In the genomic region with DNA sequence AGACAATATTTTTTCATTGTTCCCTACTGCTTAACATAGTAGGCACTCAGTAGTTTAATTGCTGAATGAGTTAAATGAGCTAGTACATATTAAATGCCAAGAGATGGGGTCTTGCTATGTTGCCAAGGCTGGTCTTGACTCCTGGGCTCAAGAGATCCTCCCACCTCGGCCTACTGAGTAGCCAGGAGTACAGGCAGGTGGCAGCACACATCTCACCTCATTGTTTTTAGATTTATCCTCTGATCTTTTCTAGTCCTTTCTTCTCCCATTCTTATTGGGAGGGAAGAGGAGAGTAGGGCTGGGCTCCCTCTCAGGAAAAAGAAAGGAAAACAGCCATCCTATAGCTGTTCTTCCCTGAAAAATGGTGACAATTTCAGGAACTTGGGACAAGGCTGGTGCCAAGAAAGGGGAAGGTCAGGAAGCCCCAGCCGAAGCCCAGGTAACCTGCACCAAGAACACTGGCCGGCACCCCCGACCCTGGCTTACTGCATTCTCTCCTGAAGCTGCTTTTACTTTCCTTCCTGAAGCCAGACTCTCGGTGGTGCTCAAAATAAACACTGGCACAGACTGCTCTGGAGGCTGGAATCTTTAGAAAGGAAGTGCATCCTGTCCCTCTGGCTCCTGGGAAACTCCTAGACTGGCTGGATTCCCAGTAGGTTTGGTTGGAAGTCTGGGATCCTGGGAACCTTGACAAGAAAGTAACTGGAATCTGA, we compare ENCODE assay signal across 12 cellular contexts. TPM values are rescaled to one million over a fixed set of nuclear protein-coding genes. Genes with fewer than 3 reads are reported as not detected.
DNase-seq lines count a peak whose midpoint lies in the region; ATAC-seq, FAIRE-seq and TF ChIP-seq lines count a peak whose summit lies in the region.
"Had no signal": no experiment of that assay in that cellular context is flagged by ENCODE, and none has a peak within 500 bp of the region (broad histone marks: within the 10 kb centered on the region; RNA-seq: fewer than 3 reads in every experiment).

No MANE protein-coding gene starts in this region.

- POLR2A ChIA-PET in endothelial cell of umbilical vein (lab: Charles Lee), result interaction anchor here (0.7 kb wide), 1 partner anchor 16 kb away, joined by 3 read pairs; no protein-coding TSS in a partner anchor

- H3K27me3 Mint-ChIP-seq in stimulated activated naive CD8-positive, alpha-beta T cell treated with anti-CD3 and anti-CD28 coated beads, Interleukin-15, amount 100 ng/mL, for 72 hours, result no peaks in the 10 kb centered on the region
- H3K27me3 Mint-ChIP-seq: activated CD4-positive, alpha-beta T cell treated with anti-CD3 and anti-CD28 coated beads, Interleukin-2, amount 10 ng/mL, durations not matched to agents 24 days and 14 days had no signal

- peak overlapping the region in 1 of 2 donors; percentile 65 for H3K27ac Mint-ChIP-seq in stimulated activated naive CD8-positive, alpha-beta T cell treated with anti-CD3 and anti-CD28 coated beads, Interleukin-15, amount 100 ng/mL, for 72 hours

- H3K4me1 Mint-ChIP-seq in stimulated activated naive CD8-positive, alpha-beta T cell treated with anti-CD3 and anti-CD28 coated beads, Interleukin-15, amount 100 ng/mL, for 72 hours, result peaks cover 51% of the 10 kb centered on the region

- BruUV-seq in endothelial cell of umbilical vein (replicated peaks; lab: Mats Ljungman, UMichigan), result no TSS peak

- H3K4me2 ChIP-seq in endothelial cell of umbilical vein (ENCODE audit: insufficient read depth, low read length), result peak overlapping the region; percentile 65

- peak; percentile 92 for FAIRE-seq in endothelial cell of umbilical vein (lab: Jason Lieb, UNC)

- H4K20me1 ChIP-seq in endothelial cell of umbilical vein (replicated peaks; ENCODE audit: control insufficient read depth, extremely low read depth, insufficient read depth, low read length), result no peaks in the 10 kb centered on the region

- DNase-seq in NCI-H69 (lab: John Stamatoyannopoulos, UW), result peak; percentile 26
- peak; percentile 83 for DNase-seq in endothelial cell of umbilical vein (ENCODE audit: low read depth, low spot score)
- DNase-seq in COLO668 (lab: John Stamatoyannopoulos, UW; ENCODE audit: unreplicated experiment), result no peak
- no peak for DNase-seq in cerebellum (ENCODE audit: low spot score)
- no peak for DNase-seq in stimulated activated naive CD8-positive, alpha-beta T cell treated with anti-CD3 and anti-CD28 coated beads, Interleukin-15, amount 100 ng/mL, for 72 hours
- DNase-seq: activated CD4-positive, alpha-beta T cell treated with anti-CD3 and anti-CD28 coated beads, Interleukin-2, amount 10 ng/mL, durations not matched to agents 24 days and 14 days; cortex of kidney had no signal

- H3K4me1 ChIP-seq in ACC112 (ENCODE audit: control insufficient read depth, insufficient read depth, low read length, unreplicated experiment), result peaks cover 32% of the 10 kb centered on the region
- H3K4me1 ChIP-seq in endothelial cell of umbilical vein (ENCODE audit: control insufficient read depth, extremely low read depth, insufficient read depth, low read length), result peaks cover 40% of the 10 kb centered on the region
- peaks cover 18 to 40% of the 10 kb centered on the region in 2 donors for H3K4me1 ChIP-seq in muscle layer of duodenum (ENCODE audit: control insufficient read depth in 1 of 2, insufficient read depth in 2 of 2, low read length in 2 of 2)

- ATAC-seq in HG02981 (IDR thresholded peaks at IDR 0.05; ENCODE audit: unreplicated experiment), result no peak
- ATAC-seq in stimulated activated naive CD8-positive, alpha-beta T cell treated with anti-CD3 and anti-CD28 coated beads, Interleukin-15, amount 100 ng/mL, for 72 hours, result no peak

- H3K79me2 ChIP-seq in ACC112 (ENCODE audit: control insufficient read depth, insufficient read depth, low read length, unreplicated experiment) (peaks cover 56% of the 10 kb centered on the region), endothelial cell of umbilical vein (ENCODE audit: control insufficient read depth, insufficient read depth, low read length) (peaks cover 48% of the 10 kb centered on the region)

- TF ChIP-seq CTCF in endothelial cell of umbilical vein (IDR thresholded peaks at IDR 0.05; ENCODE audit: extremely low read depth in 1 of 2, insufficient read depth in 1 of 2, low read depth in 1 of 2, low read length in 2 of 2), result no peak

- TF ChIP-seq POLR2A in endothelial cell of umbilical vein (IDR thresholded peaks at IDR 0.05; ENCODE audit: low read depth, low read length), result no peak

- dilution Hi-C loops in endothelial cell of umbilical vein (cut with MboI; ENCODE audit: extremely low pct_ligation_motif_present, low sequenced_read_pairs), result no loop called here

- H3K9me3 Mint-ChIP-seq in stimulated activated naive CD8-positive, alpha-beta T cell treated with anti-CD3 and anti-CD28 coated beads, Interleukin-15, amount 100 ng/mL, for 72 hours, result no peaks in the 10 kb centered on the region
- H3K9me3 Mint-ChIP-seq: activated CD4-positive, alpha-beta T cell treated with anti-CD3 and anti-CD28 coated beads, Interleukin-2, amount 10 ng/mL, durations not matched to agents 24 days and 14 days; CD14-positive monocyte had no signal

- H3K9me3 ChIP-seq in endothelial cell of umbilical vein (replicated peaks; ENCODE audit: control insufficient read depth, insufficient read depth, low read length) (no peaks in the 10 kb centered on the region), muscle layer of duodenum (ENCODE audit: control insufficient read depth in 1 of 2, low read length in 2 of 2) (no peaks in the 10 kb centered on the region)

- CTCF ChIA-PET in endothelial cell of umbilical vein (lab: Charles Lee), result interaction anchor here (2.6 kb wide), 2 partner anchors 9 to 78 kb away, joined by 10 to 18 read pairs; no protein-coding TSS in a partner anchor

- H2AFZ ChIP-seq in ACC112 (ENCODE audit: low read length, unreplicated experiment) (no peak overlapping the region), endothelial cell of umbilical vein (ENCODE audit: low read depth, low read length) (no peak overlapping the region)

- intact Hi-C loops in endothelial cell of umbilical vein (cut with micrococcal nuclease), result loop anchor here (5.0 kb wide), 1 partner anchor 296 kb away; the partner anchor contains the start of gene NLK

- peak overlapping the region; percentile 72 for H3K9ac ChIP-seq in endothelial cell of umbilical vein (replicated peaks; ENCODE audit: extremely low read depth, insufficient read depth, low read length)

- no peaks in the 10 kb centered on the region for H3K9me1 ChIP-seq in endothelial cell of umbilical vein (replicated peaks; ENCODE audit: control insufficient read depth, extremely low read depth, insufficient read depth, low read length)

- no peak overlapping the region for H3K4me3 ChIP-seq in ACC112 (ENCODE audit: low read depth, low read length)
- H3K4me3 ChIP-seq in endothelial cell of umbilical vein (replicated peaks in 1 of 3; ENCODE audit: insufficient read depth in 1 of 3, low read depth in 1 of 3, low read length in 3 of 3), result peak overlapping the region in 1 of 3 experiments; percentile 46
- no peak overlapping the region for H3K4me3 ChIP-seq in muscle layer of duodenum (ENCODE audit: low read depth in 1 of 2, low read length in 2 of 2)

- H3K4me3 Mint-ChIP-seq in stimulated activated naive CD8-positive, alpha-beta T cell treated with anti-CD3 and anti-CD28 coated beads, Interleukin-15, amount 100 ng/mL, for 72 hours, result no peak overlapping the region
- H3K4me3 Mint-ChIP-seq: CD14-positive monocyte had no signal

- no peaks in the 10 kb centered on the region for H3K27me3 ChIP-seq in ACC112 (ENCODE audit: insufficient read depth, low read length)
- H3K27me3 ChIP-seq in endothelial cell of umbilical vein (ENCODE audit: control insufficient read depth in 2 of 2, insufficient read depth in 2 of 2, low read length in 2 of 2), result no peaks in the 10 kb centered on the region
- no peaks in the 10 kb centered on the region for H3K27me3 ChIP-seq in muscle layer of duodenum (ENCODE audit: low read depth, low read length)

- H3K36me3 ChIP-seq in ACC112 (ENCODE audit: insufficient read depth, low read length) (peaks cover 13% of the 10 kb centered on the region; the same call in 1 of the 2 replicates), endothelial cell of umbilical vein (ENCODE audit: control insufficient read depth in 2 of 2, extremely low read depth in 1 of 2, insufficient read depth in 2 of 2, low read length in 2 of 2) (peaks cover 11 to 34% of the 10 kb centered on the region in 2 experiments), muscle layer of duodenum (ENCODE audit: control insufficient read depth in 1 of 2, insufficient read depth in 2 of 2, low read length in 2 of 2) (peaks cover 29 to 38% of the 10 kb centered on the region in 2 donors)

- H3K27ac ChIP-seq in ACC112 (ENCODE audit: low read depth, low read length) (peak overlapping the region; percentile 45), endothelial cell of umbilical vein (ENCODE audit: insufficient read depth, low read depth, low read length) (peak overlapping the region; percentile 86), muscle layer of duodenum (ENCODE audit: low read length) (peak overlapping the region; percentile 40)

RNA-seq across cellular contexts. Expression of gene TNFAIP1, which starts 2.7 kb away (rescaled TPM):
- total RNA-seq in endothelial cell of umbilical vein (79.5 and 89.6 TPM in 2 replicates), cerebellum (39.1 TPM)
- polyA plus RNA-seq in endothelial cell of umbilical vein, result 85.7 and 101 TPM in 2 replicates
- polyA plus RNA-seq in endothelial cell of umbilical vein (2011; cell fraction: cytosol; rRNA removed), result 71.6 and 78.1 TPM in 2 replicates
- polyA plus RNA-seq in endothelial cell of umbilical vein (2011; cell fraction: nucleus; rRNA removed), result 127 and 149 TPM in 2 replicates
- 76.8 and 87.4 TPM in 2 replicates for polyA plus RNA-seq in endothelial cell of umbilical vein (2012)
- 176 and 200 TPM in 2 replicates for polyA minus RNA-seq in endothelial cell of umbilical vein
- polyA minus RNA-seq in endothelial cell of umbilical vein (2011; cell fraction: cytosol; rRNA and poly(A)+ RNA removed), result 50.8 TPM
- polyA minus RNA-seq in endothelial cell of umbilical vein (2011; cell fraction: nucleus; rRNA and poly(A)+ RNA removed), result 68.3 and 109 TPM in 2 replicates

RNA-seq across cellular contexts. Expression of gene IFT20, which starts 2.9 kb away (rescaled TPM):
- total RNA-seq in endothelial cell of umbilical vein, result 36.3 and 45.0 TPM in 2 replicates
- 19.2 and 26.5 TPM in 2 replicates for polyA plus RNA-seq in endothelial cell of umbilical vein
- 29.0 and 34.7 TPM in 2 replicates for polyA plus RNA-seq in endothelial cell of umbilical vein (2011; cell fraction: cytosol; rRNA removed)
- polyA plus RNA-seq in endothelial cell of umbilical vein (2011; cell fraction: nucleus; rRNA removed), result 64.3 and 72.0 TPM in 2 replicates
- 53.7 and 59.8 TPM in 2 replicates for polyA plus RNA-seq in endothelial cell of umbilical vein (2012)
- polyA minus RNA-seq in endothelial cell of umbilical vein, result 11.3 and 18.4 TPM in 2 replicates
- 7.7 TPM for polyA minus RNA-seq in endothelial cell of umbilical vein (2011; cell fraction: cytosol; rRNA and poly(A)+ RNA removed)
- 13.6 and 20.6 TPM in 2 replicates for polyA minus RNA-seq in endothelial cell of umbilical vein (2011; cell fraction: nucleus; rRNA and poly(A)+ RNA removed)
- total RNA-seq in cerebellum, result 29.6 TPM

RNA-seq across cellular contexts. Expression of gene POLDIP2, which starts 19.1 kb away (rescaled TPM):
- 81.0 and 85.2 TPM in 2 replicates for total RNA-seq in endothelial cell of umbilical vein
- polyA plus RNA-seq in endothelial cell of umbilical vein, result 82.6 and 90.3 TPM in 2 replicates
- polyA plus RNA-seq in endothelial cell of umbilical vein (2011; cell fraction: cytosol; rRNA removed), result 82.3 and 91.8 TPM in 2 replicates
- 47.2 and 50.1 TPM in 2 replicates for polyA plus RNA-seq in endothelial cell of umbilical vein (2011; cell fraction: nucleus; rRNA removed)
- polyA plus RNA-seq in endothelial cell of umbilical vein (2012), result 95.9 and 115 TPM in 2 replicates
- 77.3 and 80.7 TPM in 2 replicates for polyA minus RNA-seq in endothelial cell of umbilical vein
- 86.2 TPM for polyA minus RNA-seq in endothelial cell of umbilical vein (2011; cell fraction: cytosol; rRNA and poly(A)+ RNA removed)
- polyA minus RNA-seq in endothelial cell of umbilical vein (2011; cell fraction: nucleus; rRNA and poly(A)+ RNA removed), result 16.5 and 17.9 TPM in 2 replicates
- 30.8 TPM for total RNA-seq in cerebellum

RNA-seq across cellular contexts. Expression of gene TMEM97, which starts 19.2 kb away (rescaled TPM):
- total RNA-seq in endothelial cell of umbilical vein, result 43.5 and 51.7 TPM in 2 replicates
- polyA plus RNA-seq in endothelial cell of umbilical vein, result 27.0 and 30.7 TPM in 2 replicates
- 24.7 and 27.1 TPM in 2 replicates for polyA plus RNA-seq in endothelial cell of umbilical vein (2011; cell fraction: cytosol; rRNA removed)
- polyA plus RNA-seq in endothelial cell of umbilical vein (2011; cell fraction: nucleus; rRNA removed), result 9.0 and 13.4 TPM in 2 replicates
- polyA plus RNA-seq in endothelial cell of umbilical vein (2012), result 16.9 and 21.6 TPM in 2 replicates
- polyA minus RNA-seq in endothelial cell of umbilical vein, result 50.7 and 53.2 TPM in 2 replicates
- polyA minus RNA-seq in endothelial cell of umbilical vein (2011; cell fraction: cytosol; rRNA and poly(A)+ RNA removed), result 52.7 TPM
- 9.1 and 14.0 TPM in 2 replicates for polyA minus RNA-seq in endothelial cell of umbilical vein (2011; cell fraction: nucleus; rRNA and poly(A)+ RNA removed)
- 26.9 TPM for total RNA-seq in cerebellum

RNA-seq across cellular contexts. Expression of gene SEBOX, which starts 26.8 kb away (rescaled TPM):
- total RNA-seq in endothelial cell of umbilical vein (not detected in 2 replicates), cerebellum (not detected)
- polyA plus RNA-seq in endothelial cell of umbilical vein, result not detected in 2 replicates
- not detected in 2 replicates for polyA plus RNA-seq in endothelial cell of umbilical vein (2011; cell fraction: cytosol; rRNA removed)
- polyA plus RNA-seq in endothelial cell of umbilical vein (2011; cell fraction: nucleus; rRNA removed), result not detected in 2 replicates
- not detected in 2 replicates for polyA plus RNA-seq in endothelial cell of umbilical vein (2012)
- polyA minus RNA-seq in endothelial cell of umbilical vein, result not detected in 2 replicates
- not detected for polyA minus RNA-seq in endothelial cell of umbilical vein (2011; cell fraction: cytosol; rRNA and poly(A)+ RNA removed)
- polyA minus RNA-seq in endothelial cell of umbilical vein (2011; cell fraction: nucleus; rRNA and poly(A)+ RNA removed), result not detected in 2 replicates
- total RNA-seq: activated CD4-positive, alpha-beta T cell treated with anti-CD3 and anti-CD28 coated beads, Interleukin-2, amount 10 ng/mL, durations not matched to agents 24 days and 14 days; mucosa of gallbladder had no signal
- polyA plus RNA-seq: CD14-positive monocyte had no signal

Comparison
In these comparisons a context has a peak if more than half of its experiments do, and no peak if none do; other contexts are left out.
1. DNase-seq: peak in NCI-H69 (single experiment) and endothelial cell of umbilical vein (single experiment); none in COLO668 (single experiment), cerebellum (single experiment) and stimulated activated naive CD8-positive, alpha-beta T cell treated with anti-CD3 and anti-CD28 coated beads, Interleukin-15, amount 100 ng/mL, for 72 hours (0 of 2).
2. Peak in every context shown above with its lines, with median percentiles within 50 percentile points of each other: H3K27ac ChIP-seq.